ENCODE assay signal across 19 cellular contexts in the genomic region with DNA sequence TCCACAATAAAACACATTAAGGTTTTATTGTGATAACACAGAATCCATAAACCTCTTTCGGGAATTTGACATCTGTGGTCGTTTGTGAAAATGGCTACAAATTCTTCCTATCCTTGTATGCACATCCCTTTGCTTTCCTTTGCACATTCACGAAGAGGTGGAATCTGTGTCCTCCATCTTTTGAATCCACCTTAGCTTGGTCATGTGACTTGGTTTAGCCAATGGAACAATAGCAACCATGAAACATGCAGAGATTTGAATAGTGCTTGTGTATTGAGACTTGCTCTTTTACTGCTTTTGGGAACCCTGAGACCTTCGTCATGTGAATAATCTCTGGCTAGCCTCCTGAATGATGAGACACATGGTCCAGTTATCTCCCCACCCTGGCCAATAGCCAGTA. TPM values are rescaled to one million over a fixed set of nuclear protein-coding genes. Genes with fewer than 3 reads are reported as not detected.
DNase-seq lines count a peak whose midpoint lies in the region; ATAC-seq, FAIRE-seq and TF ChIP-seq lines count a peak whose summit lies in the region.
"Had no signal": no experiment of that assay in that cellular context is flagged by ENCODE, and none has a peak within 500 bp of the region (broad histone marks: within the 10 kb centered on the region; RNA-seq: fewer than 3 reads in every experiment).

No MANE protein-coding gene starts in this region.

- intact Hi-C loops in PC-9 (cut with micrococcal nuclease; ENCODE audit: unreplicated experiment) (no loop called here), sciatic nerve (cut with DNase I) (no loop called here)

- no peak overlapping the region for H3K9ac ChIP-seq in duodenal mucosa (ENCODE audit: low read depth in 1 of 2, low read length in 2 of 2)

- H3K27ac ChIP-seq in PC-9 (no peak overlapping the region), duodenal mucosa (ENCODE audit: low read depth, low read length) (no peak overlapping the region), right atrium auricular region (no peak overlapping the region)

- H3K4me1 ChIP-seq in PC-9 (replicated peaks; ENCODE audit: insufficient read depth) (peaks cover 12% of the 10 kb centered on the region; the same call in 1 of the 2 replicates), duodenal mucosa (ENCODE audit: control insufficient read depth in 1 of 2, insufficient read depth in 2 of 2, low read length in 2 of 2) (peaks cover 20 to 23% of the 10 kb centered on the region in 2 donors), right atrium auricular region (no peaks in the 10 kb centered on the region)

- FAIRE-seq in GM19239 (lab: Jason Lieb, UNC) = peak; percentile 11
- FAIRE-seq: HTR-8/SVneo, RCC 7860 had no signal

- no peaks in the 10 kb centered on the region for H4K20me1 ChIP-seq in PC-9 (ENCODE audit: insufficient read depth)

- no peak overlapping the region for H2AFZ ChIP-seq in PC-9

- H3K27me3 ChIP-seq in PC-9 (ENCODE audit: insufficient read depth, low read depth) = no peaks in the 10 kb centered on the region
- H3K27me3 ChIP-seq in duodenal mucosa (ENCODE audit: control insufficient read depth in 1 of 2, insufficient read depth in 2 of 2, low read length in 2 of 2) = no peaks in the 10 kb centered on the region
- no peaks in the 10 kb centered on the region for H3K27me3 ChIP-seq in right atrium auricular region

- no TSS peak for BruUV-seq in PC-9 (replicated peaks; lab: Mats Ljungman, UMichigan)

- ATAC-seq in GM21786 (IDR thresholded peaks at IDR 0.05; ENCODE audit: unreplicated experiment) (no peak), sciatic nerve (no peak)

- H3K4me3 ChIP-seq in PC-9 (no peak overlapping the region), duodenal mucosa (ENCODE audit: low read depth in 1 of 2, low read length in 2 of 2) (peak overlapping the region; percentile 50 to 60), right atrium auricular region (no peak overlapping the region)

- peaks cover 9% of the 10 kb centered on the region; the same call in 1 of the 2 replicates for H3K9me3 ChIP-seq in PC-9 (ENCODE audit: insufficient read depth, low read depth)
- H3K9me3 ChIP-seq in duodenal mucosa (ENCODE audit: control insufficient read depth in 1 of 2, low read length in 2 of 2) = peaks cover 4 to 7% of the 10 kb centered on the region in 2 donors
- H3K9me3 ChIP-seq in right atrium auricular region = peaks cover 4 to 26% of the 10 kb centered on the region in 2 donors

- H3K79me2 ChIP-seq in PC-9 (ENCODE audit: low read depth) = no peaks in the 10 kb centered on the region

- no peaks in the 10 kb centered on the region; the same call in 1 of the 2 replicates for H3K9me2 ChIP-seq in PC-9 (ENCODE audit: insufficient read depth)

- H3K4me2 ChIP-seq in PC-9 = peak overlapping the region; percentile 16; the same call in 1 of the 2 replicates

- no peaks in the 10 kb centered on the region for H3F3A ChIP-seq in PC-9 (ENCODE audit: insufficient read depth, low read depth)

- DNase-seq in GM19239 (ENCODE audit: insufficient read length, low spot score) = no peak
- peak; percentile 2 for DNase-seq in HT-29 (ENCODE audit: low spot score)
- no peak for DNase-seq in PC-9
- DNase-seq in right atrium auricular region (ENCODE audit: low spot score) = no peak
- no peak for DNase-seq in LoVo (ENCODE audit: low spot score)
- no peak for DNase-seq in sciatic nerve (ENCODE audit: low spot score)
- DNase-seq: CD8-positive, alpha-beta memory T cell; HCEC 1CT; KBM-7; MM.1S; NCI-H1930; NCI-H226; NCI-H774; SHP77 treated with DMSO at 0.1 percent for 48 hours; T-helper 9 cell had no signal

- CTCF ChIA-PET in PC-9 (lab: Charles Lee) = no interaction called here

- POLR2A ChIA-PET in PC-9 (lab: Charles Lee; ENCODE audit: unreplicated experiment) = no interaction called here

- TF ChIP-seq CTCF in PC-9 (conservative IDR thresholded peaks at IDR 0.05) = no peak
- TF ChIP-seq CTCF in right atrium auricular region (IDR thresholded peaks at IDR 0.05) = no peak

- H3K36me3 ChIP-seq in PC-9 (ENCODE audit: low read depth) = no peaks in the 10 kb centered on the region
- no peaks in the 10 kb centered on the region for H3K36me3 ChIP-seq in duodenal mucosa (ENCODE audit: control insufficient read depth in 1 of 2, insufficient read depth in 2 of 2, low read length in 2 of 2)
- H3K36me3 ChIP-seq in right atrium auricular region = no peaks in the 10 kb centered on the region

RNA-seq across cellular contexts. Expression of a gene that starts 49.7 kb away (rescaled TPM):
- total RNA-seq in HT-29 (2014; rRNA removed; shearing (Covaris generic)) = 365 and 383 TPM in 2 replicates
- total RNA-seq in PC-9 (2021) (194 and 210 TPM in 2 replicates), right atrium auricular region (10 to 100 TPM; 30.9 to 47.1 TPM), sciatic nerve (97.4 TPM)

Comparison
In these comparisons a context has a peak if more than half of its experiments do, and no peak if none do; other contexts are left out.
1. H3K4me3 ChIP-seq: peak in duodenal mucosa (2 of 2); none in PC-9 (single experiment) and right atrium auricular region (0 of 2).